Comparison of ENCODE assay signal across 26 cellular contexts in the genomic region with DNA sequence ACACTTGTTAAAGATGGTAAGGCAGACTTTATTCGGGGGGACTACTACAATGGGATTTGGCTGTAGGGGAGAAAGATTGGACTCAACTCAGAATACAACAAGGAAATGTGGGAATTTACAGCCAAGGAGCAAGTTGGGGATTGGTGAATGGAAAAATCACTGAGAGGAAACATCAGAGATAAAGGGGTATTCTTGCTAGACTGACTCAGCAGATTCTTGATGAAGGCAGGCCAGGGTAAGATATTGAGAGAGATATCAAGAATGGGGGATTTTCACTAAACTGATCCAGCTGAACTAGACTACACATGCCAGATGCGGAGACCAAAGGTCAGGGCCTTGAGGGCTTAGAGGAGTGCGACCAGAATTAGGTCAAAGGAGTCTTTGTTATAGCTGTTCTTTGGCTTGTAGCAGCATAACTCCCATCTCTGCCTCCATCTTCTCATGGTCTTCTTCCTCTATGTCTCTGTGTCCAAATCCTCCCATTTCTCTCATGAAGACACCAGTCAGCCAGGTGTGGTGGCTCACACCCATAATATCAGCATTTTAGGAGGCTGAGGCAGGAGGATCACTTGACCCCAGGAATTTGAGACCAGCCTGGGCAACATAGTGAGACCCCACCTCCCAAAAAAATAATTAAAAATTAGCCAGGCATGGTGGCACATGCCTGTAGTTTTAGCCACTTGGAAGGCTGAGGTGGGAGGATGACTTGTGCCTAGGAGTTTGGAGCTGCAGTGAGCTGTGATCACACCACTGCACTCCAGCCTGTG.
"Had no signal": no experiment of that assay in that cellular context is flagged by ENCODE, and none has a peak within 500 bp of the region (broad histone marks: within the 10 kb centered on the region; RNA-seq: fewer than 3 reads in every experiment).

No MANE protein-coding gene starts in this region.

- H3K9me3 Mint-ChIP-seq: natural killer cell treated with Interleukin-12 subunit alpha and Interleukin-12 subunit beta and Interleukin-15 and Interleukin-18, amount 100 ng/mL, for 72 hours; stimulated activated effector memory CD8-positive, alpha-beta T cell treated with anti-CD3 and anti-CD28 coated beads, Interleukin-12 subunit alpha, Interleukin-12 subunit beta, amount 100 ng/mL, for 72 hours had no signal

- H2AFZ ChIP-seq: parathyroid adenoma had no signal

- H3K36me3 ChIP-seq: esophagus muscularis mucosa, heart right ventricle, left lung, tibial artery, upper lobe of left lung had no signal

- H3K27me3 ChIP-seq: esophagus muscularis mucosa, foreskin keratinocyte, heart right ventricle, left lung, testis, upper lobe of left lung had no signal

- H3K27me3 Mint-ChIP-seq: progenitor cell of endocrine pancreas had no signal

- H3K36me3 Mint-ChIP-seq: mesothelial cell of epicardium; natural killer cell treated with Interleukin-12 subunit alpha and Interleukin-12 subunit beta and Interleukin-15 and Interleukin-18, amount 100 ng/mL, for 72 hours; stimulated activated effector memory CD8-positive, alpha-beta T cell treated with anti-CD3 and anti-CD28 coated beads, Interleukin-12 subunit alpha, Interleukin-12 subunit beta, amount 100 ng/mL, for 72 hours had no signal

- H3K4me1 Mint-ChIP-seq: naive B cell; stimulated activated effector memory CD8-positive, alpha-beta T cell treated with anti-CD3 and anti-CD28 coated beads, Interleukin-12 subunit alpha, Interleukin-12 subunit beta, amount 100 ng/mL, for 72 hours had no signal

- ATAC-seq: foreskin keratinocyte; heart right ventricle; left cardiac atrium; left lung; mucosa of descending colon; natural killer cell treated with Interleukin-12 subunit alpha and Interleukin-12 subunit beta and Interleukin-15 and Interleukin-18, amount 100 ng/mL, for 72 hours; sciatic nerve; stimulated activated effector memory CD8-positive, alpha-beta T cell treated with anti-CD3 and anti-CD28 coated beads, Interleukin-12 subunit alpha, Interleukin-12 subunit beta, amount 100 ng/mL, for 72 hours had no signal

- H3K4me3 Mint-ChIP-seq: endodermal cell; mesothelial cell of epicardium; naive B cell; natural killer cell treated with Interleukin-12 subunit alpha and Interleukin-12 subunit beta and Interleukin-15 and Interleukin-18, amount 100 ng/mL, for 72 hours; stimulated activated effector memory CD8-positive, alpha-beta T cell treated with anti-CD3 and anti-CD28 coated beads, Interleukin-12 subunit alpha, Interleukin-12 subunit beta, amount 100 ng/mL, for 72 hours had no signal

- H3K4me1 ChIP-seq: esophagus muscularis mucosa, left lung, parathyroid adenoma, tibial artery, upper lobe of left lung had no signal

- H3K4me3 ChIP-seq: esophagus muscularis mucosa, heart right ventricle, left lung, mucosa of descending colon, testis, tibial artery, upper lobe of left lung had no signal

- H3K27ac ChIP-seq: esophagus muscularis mucosa, foreskin keratinocyte, heart right ventricle, left lung, parathyroid adenoma, testis, tibial artery, upper lobe of left lung had no signal

- H3K79me2 ChIP-seq: parathyroid adenoma had no signal

- H3K27ac Mint-ChIP-seq: endodermal cell; mesothelial cell of epicardium; naive B cell; natural killer cell treated with Interleukin-12 subunit alpha and Interleukin-12 subunit beta and Interleukin-15 and Interleukin-18, amount 100 ng/mL, for 72 hours; progenitor cell of endocrine pancreas; stimulated activated effector memory CD8-positive, alpha-beta T cell treated with anti-CD3 and anti-CD28 coated beads, Interleukin-12 subunit alpha, Interleukin-12 subunit beta, amount 100 ng/mL, for 72 hours had no signal

- DNase-seq: effector CD8-positive, alpha-beta T cell; endodermal cell; glutamatergic neuron; heart right ventricle; hippocampal formation; left cardiac atrium; left lung; mesenchymal stem cell; mucosa of descending colon; naive B cell; occipital lobe; stimulated activated CD4-positive, alpha-beta T cell treated with anti-CD3 and anti-CD28 coated beads, Interleukin-2, amount 100 ng/mL, for 24 hours; stimulated activated CD4-positive, alpha-beta T cell treated with anti-CD3 and anti-CD28 coated beads, Interleukin-4, amount 100 ng/mL, for 24 hours; stimulated activated naive CD4-positive, alpha-beta T cell treated with Interleukin-2 at 50 U/mL for 16 hours; substantia nigra; testis; tibial artery; upper lobe of left lung had no signal

- H3K9me3 ChIP-seq: esophagus muscularis mucosa, left lung, mucosa of descending colon, testis, tibial artery, upper lobe of left lung had no signal
